ENCODE assay signal across 25 cellular contexts in the genomic region with DNA sequence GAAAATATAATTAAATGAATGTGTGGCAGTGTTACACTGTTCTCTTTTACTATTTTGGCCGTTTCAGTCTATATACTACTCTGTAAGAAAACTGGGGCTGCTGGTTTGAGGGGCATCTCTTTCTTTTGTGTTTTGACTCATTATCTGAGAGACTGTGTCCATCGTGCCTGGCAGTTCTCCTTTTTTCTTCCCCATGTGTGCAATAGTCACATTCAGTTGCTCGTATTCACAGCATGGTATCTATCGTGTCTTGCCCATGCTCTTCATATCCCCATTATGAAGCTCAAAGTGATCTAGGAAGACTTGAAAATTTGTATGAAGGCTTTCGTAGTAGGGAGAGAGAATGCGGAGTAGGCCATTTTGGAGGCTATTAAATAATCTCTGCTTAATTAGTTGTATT.
"Had no signal": no experiment of that assay in that cellular context is flagged by ENCODE, and none has a peak within 500 bp of the region (broad histone marks: within the 10 kb centered on the region; RNA-seq: fewer than 3 reads in every experiment).

No MANE protein-coding gene starts in this region.

- ATAC-seq: activated CD4-positive, alpha-beta T cell treated with anti-CD3 and anti-CD28 coated beads for 36 hours; activated T-helper 17 cell treated with anti-CD3 and anti-CD28 coated beads, Interleukin-2, amount 50 U/mL, for 72 hours; left colon; sciatic nerve; stimulated activated effector memory CD8-positive, alpha-beta T cell treated with anti-CD3 and anti-CD28 coated beads, Interleukin-12 subunit alpha, Interleukin-12 subunit beta, amount 100 ng/mL, for 72 hours; stimulated activated naive CD8-positive, alpha-beta T cell treated with anti-CD3 and anti-CD28 coated beads, Interleukin-15, amount 100 ng/mL, for 72 hours had no signal

- H3K9me3 Mint-ChIP-seq: activated B cell treated with CpG ODN at 0.5 μM for 24 hours; activated T-cell treated with anti-CD3 and anti-CD28 coated beads, Interleukin-2, amount 50 U/mL, for 24 hours; activated T-helper 17 cell treated with anti-CD3 and anti-CD28 coated beads, Interleukin-2, amount 50 U/mL, for 72 hours; dendritic cell treated with granulocyte-macrophage colony-stimulating factor and Interleukin-4, amounts not matched to agents 40 ng/mL and 50 ng/mL, for 4 days; naive B cell; neural crest cell; stimulated activated effector memory CD8-positive, alpha-beta T cell treated with anti-CD3 and anti-CD28 coated beads, Interleukin-12 subunit alpha, Interleukin-12 subunit beta, amount 100 ng/mL, for 72 hours; stimulated activated naive CD8-positive, alpha-beta T cell treated with anti-CD3 and anti-CD28 coated beads, Interleukin-15, amount 100 ng/mL, for 72 hours had no signal

- H3K27ac ChIP-seq: adrenal gland, ascending aorta, brain microvascular endothelial cell, tibial artery had no signal

- H3K4me3 Mint-ChIP-seq: activated B cell treated with CpG ODN at 0.5 μM for 24 hours; activated CD4-positive, alpha-beta T cell treated with anti-CD3 and anti-CD28 coated beads for 36 hours; activated naive CD8-positive, alpha-beta T cell; activated T-cell treated with anti-CD3 and anti-CD28 coated beads, Interleukin-2, amount 50 U/mL, for 24 hours; activated T-helper 17 cell treated with anti-CD3 and anti-CD28 coated beads, Interleukin-2, amount 50 U/mL, for 72 hours; dendritic cell treated with granulocyte-macrophage colony-stimulating factor and Interleukin-4, amounts not matched to agents 40 ng/mL and 50 ng/mL, for 4 days; naive B cell; neural crest cell; stimulated activated effector memory CD8-positive, alpha-beta T cell treated with anti-CD3 and anti-CD28 coated beads, Interleukin-12 subunit alpha, Interleukin-12 subunit beta, amount 100 ng/mL, for 72 hours; stimulated activated naive CD8-positive, alpha-beta T cell treated with anti-CD3 and anti-CD28 coated beads, Interleukin-15, amount 100 ng/mL, for 72 hours had no signal

- H3K4me3 ChIP-seq: adrenal gland, ascending aorta, tibial artery had no signal

- H3K4me1 Mint-ChIP-seq: activated T-helper 17 cell treated with anti-CD3 and anti-CD28 coated beads, Interleukin-2, amount 50 U/mL, for 72 hours; stimulated activated naive CD8-positive, alpha-beta T cell treated with anti-CD3 and anti-CD28 coated beads, Interleukin-15, amount 100 ng/mL, for 72 hours had no signal

- DNase-seq: activated B cell treated with CpG ODN at 0.5 μM for 24 hours; activated CD4-positive, alpha-beta T cell treated with anti-CD3 and anti-CD28 coated beads for 36 hours; activated CD4-positive, alpha-beta T cell treated with anti-CD3 and anti-CD28 coated beads, Interleukin-2, amount 50 U/mL, for 4 hours; activated CD8-positive, alpha-beta memory T cell treated with anti-CD3 and anti-CD28 coated beads for 24 hours; activated CD8-positive, alpha-beta memory T cell treated with anti-CD3 and anti-CD28 coated beads, Interleukin-2, amount 50 U/mL, for 4 hours; activated T-cell treated with anti-CD3 and anti-CD28 coated beads, Interleukin-2, amount 50 U/mL, for 24 hours; adrenal gland; brain microvascular endothelial cell; caudate nucleus; effector CD4-positive, alpha-beta T cell; left colon; mesendoderm; naive B cell; posterior cingulate gyrus; small intestine; stimulated activated CD4-positive, alpha-beta T cell treated with anti-CD3 and anti-CD28 coated beads, Interleukin-2, amount 100 ng/mL, for 24 hours; stimulated activated naive CD8-positive, alpha-beta T cell treated with anti-CD3 and anti-CD28 coated beads, Interleukin-15, amount 100 ng/mL, for 72 hours; tibial artery had no signal

- H3K27ac Mint-ChIP-seq: activated B cell treated with CpG ODN at 0.5 μM for 24 hours; activated CD4-positive, alpha-beta T cell treated with anti-CD3 and anti-CD28 coated beads for 36 hours; activated naive CD8-positive, alpha-beta T cell; activated T-cell treated with anti-CD3 and anti-CD28 coated beads, Interleukin-2, amount 50 U/mL, for 24 hours; activated T-helper 17 cell treated with anti-CD3 and anti-CD28 coated beads, Interleukin-2, amount 50 U/mL, for 72 hours; dendritic cell treated with granulocyte-macrophage colony-stimulating factor and Interleukin-4, amounts not matched to agents 40 ng/mL and 50 ng/mL, for 4 days; stimulated activated effector memory CD8-positive, alpha-beta T cell treated with anti-CD3 and anti-CD28 coated beads, Interleukin-12 subunit alpha, Interleukin-12 subunit beta, amount 100 ng/mL, for 72 hours had no signal

- H3K27me3 ChIP-seq: adrenal gland, ascending aorta, brain microvascular endothelial cell, tibial artery had no signal

- H3K27me3 Mint-ChIP-seq: activated B cell treated with CpG ODN at 0.5 μM for 24 hours; activated CD4-positive, alpha-beta T cell treated with anti-CD3 and anti-CD28 coated beads for 36 hours; activated naive CD8-positive, alpha-beta T cell; activated T-cell treated with anti-CD3 and anti-CD28 coated beads, Interleukin-2, amount 50 U/mL, for 24 hours; activated T-helper 17 cell treated with anti-CD3 and anti-CD28 coated beads, Interleukin-2, amount 50 U/mL, for 72 hours; dendritic cell treated with granulocyte-macrophage colony-stimulating factor and Interleukin-4, amounts not matched to agents 40 ng/mL and 50 ng/mL, for 4 days; naive B cell; stimulated activated naive CD8-positive, alpha-beta T cell treated with anti-CD3 and anti-CD28 coated beads, Interleukin-15, amount 100 ng/mL, for 72 hours had no signal
